In genomic region chr7:98630149-98630548, GRCh38 we compare ENCODE assay signal across 19 cellular contexts. TPM values are rescaled to one million over a fixed set of nuclear protein-coding genes. Genes with fewer than 3 reads are reported as not detected.
DNase-seq lines count a peak whose midpoint lies in the region; ATAC-seq, FAIRE-seq and TF ChIP-seq lines count a peak whose summit lies in the region.
"Had no signal": no experiment of that assay in that cellular context is flagged by ENCODE, and none has a peak within 500 bp of the region (broad histone marks: within the 10 kb centered on the region; RNA-seq: fewer than 3 reads in every experiment).

No MANE protein-coding gene starts in this region.

- no peak for FAIRE-seq in H1 (lab: Jason Lieb, UNC)

- no peaks in the 10 kb centered on the region for H3K79me1 ChIP-seq in H1 (ENCODE audit: low read depth, low read length)

- H2BK15ac ChIP-seq in H1 (ENCODE audit: low read length): no peak overlapping the region

- no peaks in the 10 kb centered on the region for H3K79me2 ChIP-seq in H1 (ENCODE audit: control insufficient read depth in 1 of 2, insufficient read depth in 2 of 2, low read length in 2 of 2)

- no peaks in the 10 kb centered on the region for H3K36me3 Mint-ChIP-seq in osteocyte (ENCODE audit: unreplicated experiment)
- H3K36me3 Mint-ChIP-seq: CD4-positive, CD25-positive, alpha-beta regulatory T cell had no signal

- no peak overlapping the region for H2BK20ac ChIP-seq in H1 (ENCODE audit: low read length)

- WGBS in H1 (ENCODE audit: extremely low coverage in 1 of 2, insufficient coverage in 1 of 2, insufficient read length in 1 of 2, insufficient replicate concordance in 2 of 2, low coverage in 1 of 2, low lambda C conversion rate in 2 of 2, missing lambda C conversion rate in 1 of 2), 2 experiments: 85% methylated on average over 7 of the region's 9 CpGs; no CpG with 5 or more reads in 1 of the 2 experiments
- WGBS in psoas muscle, 3 donors: 79 to 85% (median 80%) methylated on average over 9 of the region's 9 CpGs

- H3K36me3 ChIP-seq in BLaER1 (no peaks in the 10 kb centered on the region), H7 (replicated peaks; ENCODE audit: control insufficient read depth, insufficient read depth, low read length) (no peaks in the 10 kb centered on the region), H1 (ENCODE audit: control insufficient read depth in 2 of 4, insufficient read depth in 4 of 4, low read length in 3 of 4) (no peaks in the 10 kb centered on the region; a peak in 1 of 8 replicates), psoas muscle (ENCODE audit: insufficient read depth in 1 of 2, low read depth in 1 of 2) (no peaks in the 10 kb centered on the region)

- H4K91ac ChIP-seq in H1 (replicated peaks; ENCODE audit: insufficient read length, low read length): no peak overlapping the region

- TF ChIP-seq CTCF in H1 (IDR thresholded peaks at IDR 0.05; ENCODE audit: control extremely low read depth in 1 of 3, insufficient read depth in 1 of 3, low read depth in 1 of 3, low read length in 3 of 3) (no peak), osteocyte (IDR thresholded peaks at IDR 0.05) (no peak), psoas muscle (IDR thresholded peaks at IDR 0.05) (no peak)

- no peak overlapping the region for H3K4ac ChIP-seq in H1 (replicated peaks; ENCODE audit: insufficient read length, low read depth, low read length)

- DNase-seq in H7: peak; percentile 44
- DNase-seq in H1 (ENCODE audit: low read depth in 1 of 2, low spot score in 2 of 2): no peak
- DNase-seq in osteocyte (ENCODE audit: extremely low spot score, unreplicated experiment): peak; percentile 30
- DNase-seq in NCI-H2171 treated with DMSO at 0.1 percent for 48 hours (lab: John Stamatoyannopoulos, UW): no peak
- DNase-seq in psoas muscle: no peak
- no peak for DNase-seq in NCI-H1105 (lab: John Stamatoyannopoulos, UW)
- DNase-seq: 8988T; C1 segment of cervical spinal cord; Caco-2; CD4-positive, CD25-positive, alpha-beta regulatory T cell; CD8-positive, alpha-beta memory T cell; DMS153; DMS79; GF-D8; HCEC 1CT had no signal

- H3K27me3 Mint-ChIP-seq in osteocyte (ENCODE audit: unreplicated experiment): no peaks in the 10 kb centered on the region

- no peak for TF ChIP-seq EP300 in H1 (IDR thresholded peaks at IDR 0.05; ENCODE audit: borderline replicate concordance in 1 of 2, low read depth in 2 of 2, low read length in 2 of 2)

- no peaks in the 10 kb centered on the region for H3K27me3 ChIP-seq in BLaER1
- H3K27me3 ChIP-seq in H7 (ENCODE audit: control insufficient read depth, insufficient read depth, low read length): peaks cover 1% of the 10 kb centered on the region; the same call in 1 of the 2 replicates
- H3K27me3 ChIP-seq in H1 (replicated peaks in 1 of 4; ENCODE audit: control insufficient read depth in 3 of 4, extremely low read depth in 1 of 4, insufficient read depth in 3 of 4, low read length in 3 of 4): no peaks in the 10 kb centered on the region
- H3K27me3 ChIP-seq in psoas muscle (ENCODE audit: insufficient read depth in 3 of 3, low read length in 2 of 3): peaks cover 0 to 10% (median 0%) of the 10 kb centered on the region in 3 donors

- no peak overlapping the region for H3K27ac Mint-ChIP-seq in osteocyte (ENCODE audit: unreplicated experiment)
- H3K27ac Mint-ChIP-seq: CD4-positive, CD25-positive, alpha-beta regulatory T cell; CD8-positive, alpha-beta memory T cell had no signal

- H3K9ac ChIP-seq in BLaER1: peak overlapping the region; percentile 0; the same call in 1 of the 2 replicates
- H3K9ac ChIP-seq in H1 (replicated peaks in 1 of 4; ENCODE audit: extremely low read depth in 1 of 4, low read depth in 3 of 4, low read length in 3 of 4): no peak overlapping the region

- no peak for TF ChIP-seq POLR2A in H1 (IDR thresholded peaks at IDR 0.05; ENCODE audit: control extremely low read depth in 1 of 2, low read depth in 2 of 2, low read length in 2 of 2)

- H3K18ac ChIP-seq in H1 (ENCODE audit: extremely low read depth, low read length): no peak overlapping the region

- no peak overlapping the region for H3K4me3 Mint-ChIP-seq in osteocyte (ENCODE audit: unreplicated experiment)
- H3K4me3 Mint-ChIP-seq: CD4-positive, CD25-positive, alpha-beta regulatory T cell; CD8-positive, alpha-beta memory T cell had no signal

- no peak overlapping the region for H2AK5ac ChIP-seq in H1 (ENCODE audit: low read depth, low read length)

- H3K4me1 ChIP-seq in BLaER1 (peaks cover 66% of the 10 kb centered on the region), H1 (replicated peaks in 1 of 4; ENCODE audit: control insufficient read depth in 3 of 4, insufficient read depth in 4 of 4, low read length in 3 of 4) (peaks cover 0 to 21% (median 7%) of the 10 kb centered on the region in 4 experiments; a peak in 6 of 7 replicates), psoas muscle (no peaks in the 10 kb centered on the region)
- H3K4me1 ChIP-seq: Caco-2 had no signal

- POLR2A ChIA-PET in H1 (lab: Charles Lee; ENCODE audit: partially characterized antibody): interaction anchor here (1.2 to 1.8 kb wide), 2 partner anchors 13 to 14 kb away, joined by 4 read pairs; partner anchors contain the start of gene NPTX2

- H4K20me1 ChIP-seq in BLaER1 (no peaks in the 10 kb centered on the region), H1 (replicated peaks in 1 of 2; ENCODE audit: control insufficient read depth in 1 of 2, insufficient read depth in 2 of 2, low read length in 2 of 2) (peaks cover 0 to 2% of the 10 kb centered on the region in 2 experiments)

- H3K14ac ChIP-seq in H1 (ENCODE audit: insufficient read length): no peak overlapping the region

- no peak overlapping the region for H3K23ac ChIP-seq in H1 (ENCODE audit: insufficient read length)

- no peak for ATAC-seq in psoas muscle

- H2AFZ ChIP-seq in H1 (ENCODE audit: low read length): no peak overlapping the region

- no peak overlapping the region for H4K5ac ChIP-seq in H1 (ENCODE audit: insufficient read length, low read depth, low read length)

- no peak overlapping the region for H3K4me3 ChIP-seq in BLaER1
- no peak overlapping the region for H3K4me3 ChIP-seq in H7 (ENCODE audit: insufficient read depth, low read depth, low read length)
- no peak overlapping the region for H3K4me3 ChIP-seq in H1 (ENCODE audit: extremely low read depth in 1 of 4, insufficient read depth in 2 of 4, low read depth in 3 of 4, low read length in 4 of 4)
- no peak overlapping the region for H3K4me3 ChIP-seq in psoas muscle

- CTCF ChIA-PET in H1 (lab: Charles Lee; ENCODE audit: partially characterized antibody): interaction anchor here (0.6 to 4.2 kb wide), 4 partner anchors 12 to 211 kb away, joined by 3 to 22 read pairs (median 4); partner anchors contain the start of gene NPTX2

- H3K27ac ChIP-seq in BLaER1: peak overlapping the region; percentile 90
- no peak overlapping the region for H3K27ac ChIP-seq in H1 (ENCODE audit: low read depth, low read length)
- no peak overlapping the region for H3K27ac ChIP-seq in psoas muscle
- H3K27ac ChIP-seq: HL-60 had no signal

- peak overlapping the region; percentile 98 for H3K4me2 ChIP-seq in BLaER1
- H3K4me2 ChIP-seq in H1 (ENCODE audit: insufficient read depth in 1 of 2, low read depth in 2 of 2, low read length in 2 of 2): no peak overlapping the region; a peak in 1 of 4 replicates

- H3K9me3 ChIP-seq in BLaER1: peaks cover 15% of the 10 kb centered on the region
- no peaks in the 10 kb centered on the region; a peak in 1 of 4 replicates for H3K9me3 ChIP-seq in H1 (ENCODE audit: insufficient read depth in 2 of 2, low read depth in 1 of 2, low read length in 1 of 2)
- H3K9me3 ChIP-seq in psoas muscle: peaks cover 5% of the 10 kb centered on the region

- H2BK12ac ChIP-seq in H1 (ENCODE audit: low read depth, low read length): no peak overlapping the region

- peaks cover 9% of the 10 kb centered on the region for H3K9me3 Mint-ChIP-seq in osteocyte (ENCODE audit: unreplicated experiment)

- no peak overlapping the region for H4K8ac ChIP-seq in H1 (ENCODE audit: extremely low read depth, insufficient read depth, low read length)

- H3K56ac ChIP-seq in H1 (replicated peaks; ENCODE audit: insufficient read length, low read depth, low read length): no peak overlapping the region

- no peak overlapping the region for H2BK120ac ChIP-seq in H1 (replicated peaks; ENCODE audit: low read depth, low read length)

- no peaks in the 10 kb centered on the region for H3K23me2 ChIP-seq in H1 (ENCODE audit: low read depth, low read length)

- intact Hi-C loops in psoas muscle (cut with DNase I): loop anchor here in 1 of 2 donors (5.0 kb wide), 1 partner anchor 1333 kb away; no protein-coding TSS in a partner anchor

- H3K4me1 Mint-ChIP-seq in osteocyte (ENCODE audit: unreplicated experiment): no peaks in the 10 kb centered on the region
- H3K4me1 Mint-ChIP-seq: CD4-positive, CD25-positive, alpha-beta regulatory T cell; CD8-positive, alpha-beta memory T cell had no signal

- TF ChIP-seq RAD21 in H1 (IDR thresholded peaks at IDR 0.05 in 1 of 2, conservative IDR thresholded peaks at IDR 0.05 in 1 of 2; ENCODE audit: low read depth in 2 of 2, low read length in 2 of 2): no peak

- no peak overlapping the region for H2BK5ac ChIP-seq in H1 (ENCODE audit: low read depth, low read length)

TF ChIP-seq in H1, 55 proteins besides CTCF, POLR2A, EP300 and RAD21:
- TF ChIP-seq NANOG (IDR thresholded peaks at IDR 0.05; ENCODE audit: insufficient read depth, low read depth, low read length, poor library complexity, severe bottlenecking) (peak; percentile 30), JUN (IDR thresholded peaks at IDR 0.05; ENCODE audit: low read depth, low read length) (no peak)

RNA-seq across cellular contexts. Expression of gene NPTX2, which starts 13.1 kb away (rescaled TPM):
- 19.7 and 34.8 TPM in 2 replicates for total RNA-seq in H7 (2014; rRNA removed; shearing (Covaris generic))
- 14.0 and 18.4 TPM in 2 replicates for total RNA-seq in H1 (2021; fragmentation: NEBNext Ultra II Directional; extraction: Animal tissue kit (Norgen Biotek cat#: 25700))
- polyA plus RNA-seq in H1 (2011; rRNA removed) (19.2 and 25.6 TPM in 2 replicates), psoas muscle (1 to 10 TPM; 2.1 to 8.3 (median 6.8) TPM)
- polyA plus RNA-seq in H1 (2011; cell fraction: cytosol; rRNA removed): 20.5 TPM
- 24.0 TPM for polyA plus RNA-seq in H1 (2011; cell fraction: nucleus; rRNA removed)
- polyA plus RNA-seq in H1 (2012, experiment 1 of 2): 7.9 to 14.3 TPM (median 12.6 TPM) in 4 replicates
- polyA plus RNA-seq in H1 (2012, experiment 2 of 2): 10.4 TPM
- 18.2 TPM for polyA plus RNA-seq in H1 (2013, experiment 1 of 2)
- 21.0 TPM for polyA plus RNA-seq in H1 (2013, experiment 2 of 2)
- polyA minus RNA-seq in H1 (2011; rRNA and poly(A)+ RNA removed): 16.4 TPM in 2 replicates
- 13.8 TPM for polyA minus RNA-seq in H1 (2011; cell fraction: cytosol; rRNA and poly(A)+ RNA removed)
- polyA minus RNA-seq in H1 (2011; cell fraction: nucleus; rRNA and poly(A)+ RNA removed): 17.6 TPM
- total RNA-seq in osteocyte (5.0 and 5.1 TPM in 2 replicates), psoas muscle (1 to 10 TPM; 1.3 to 8.7 (median 3.7) TPM)
- total RNA-seq: Caco-2; CD4-positive, CD25-positive, alpha-beta regulatory T cell; CD8-positive, alpha-beta memory T cell; H4; HT1080 had no signal
- polyA plus RNA-seq: CD4-positive, CD25-positive, alpha-beta regulatory T cell had no signal

Comparison
In these comparisons a context has a peak if more than half of its experiments do, and no peak if none do; other contexts are left out.
1. DNase-seq: peak in H7 (single experiment) and osteocyte (single experiment); none in H1 (0 of 2), NCI-H2171 treated with DMSO at 0.1 percent for 48 hours (single experiment), psoas muscle (0 of 2) and NCI-H1105 (single experiment).